20 cellular contexts compared by ENCODE assay signal in genomic region chr2:118431586-118431985, GRCh38.
"Had no signal": no experiment of that assay in that cellular context is flagged by ENCODE, and none has a peak within 500 bp of the region (broad histone marks: within the 10 kb centered on the region; RNA-seq: fewer than 3 reads in every experiment).

No MANE protein-coding gene starts in this region.

- ATAC-seq: left ventricle myocardium superior; psoas muscle; stimulated activated naive B cell treated with anti-CD40 and anti-IgM and Interleukin-4, amounts not matched to agents 10 μg/mL and 1 μg/mL and 100 μg/mL, for 72 hours had no signal

- H3K9me3 ChIP-seq: psoas muscle had no signal

- H3K27ac ChIP-seq: coronary artery, dorsolateral prefrontal cortex, psoas muscle, right lobe of liver, spleen, stomach had no signal

- DNase-seq: dorsolateral prefrontal cortex; effector CD8-positive, alpha-beta T cell; immature natural killer cell; left colon; left ventricle myocardium superior; naive B cell; psoas muscle; retina; right lobe of liver; spleen; stimulated activated CD4-positive, alpha-beta T cell treated with anti-CD3 and anti-CD28 coated beads, Interleukin-15, amount 100 ng/mL, for 24 hours; stimulated activated CD4-positive, alpha-beta T cell treated with anti-CD3 and anti-CD28 coated beads, Interleukin-1b, Interleukin-23, amount 100 ng/mL, for 48 hours; stimulated activated CD4-positive, alpha-beta T cell treated with anti-CD3 and anti-CD28 coated beads, Interleukin-4, amount 100 ng/mL, for 24 hours; stimulated activated naive B cell treated with anti-CD40 and anti-IgM and Interleukin-4, amounts not matched to agents 10 μg/mL and 1 μg/mL and 100 μg/mL, for 72 hours; stomach; substantia nigra; trophoblast cell had no signal

- H3K36me3 Mint-ChIP-seq: immature natural killer cell; naive B cell; stimulated activated naive B cell treated with anti-CD40 and anti-IgM and Interleukin-4, amounts not matched to agents 10 μg/mL and 1 μg/mL and 100 μg/mL, for 72 hours had no signal

- H3K9me3 Mint-ChIP-seq: nephron had no signal

- H3K36me3 ChIP-seq: right lobe of liver, spleen, stomach had no signal

- H3K4me3 Mint-ChIP-seq: immature natural killer cell; naive B cell; nephron; stimulated activated naive B cell treated with anti-CD40 and anti-IgM and Interleukin-4, amounts not matched to agents 10 μg/mL and 1 μg/mL and 100 μg/mL, for 72 hours had no signal

- H3K4me3 ChIP-seq: coronary artery, dorsolateral prefrontal cortex, lung, psoas muscle, right lobe of liver, spleen, stomach had no signal

- H3K27ac Mint-ChIP-seq: immature natural killer cell; naive B cell; nephron; stimulated activated naive B cell treated with anti-CD40 and anti-IgM and Interleukin-4, amounts not matched to agents 10 μg/mL and 1 μg/mL and 100 μg/mL, for 72 hours had no signal

- H3K4me1 Mint-ChIP-seq: immature natural killer cell; naive B cell; stimulated activated naive B cell treated with anti-CD40 and anti-IgM and Interleukin-4, amounts not matched to agents 10 μg/mL and 1 μg/mL and 100 μg/mL, for 72 hours had no signal

- H3K27me3 ChIP-seq: right lobe of liver had no signal

- H3K4me1 ChIP-seq: psoas muscle, right lobe of liver, spleen, stomach had no signal
